In the genomic region with DNA sequence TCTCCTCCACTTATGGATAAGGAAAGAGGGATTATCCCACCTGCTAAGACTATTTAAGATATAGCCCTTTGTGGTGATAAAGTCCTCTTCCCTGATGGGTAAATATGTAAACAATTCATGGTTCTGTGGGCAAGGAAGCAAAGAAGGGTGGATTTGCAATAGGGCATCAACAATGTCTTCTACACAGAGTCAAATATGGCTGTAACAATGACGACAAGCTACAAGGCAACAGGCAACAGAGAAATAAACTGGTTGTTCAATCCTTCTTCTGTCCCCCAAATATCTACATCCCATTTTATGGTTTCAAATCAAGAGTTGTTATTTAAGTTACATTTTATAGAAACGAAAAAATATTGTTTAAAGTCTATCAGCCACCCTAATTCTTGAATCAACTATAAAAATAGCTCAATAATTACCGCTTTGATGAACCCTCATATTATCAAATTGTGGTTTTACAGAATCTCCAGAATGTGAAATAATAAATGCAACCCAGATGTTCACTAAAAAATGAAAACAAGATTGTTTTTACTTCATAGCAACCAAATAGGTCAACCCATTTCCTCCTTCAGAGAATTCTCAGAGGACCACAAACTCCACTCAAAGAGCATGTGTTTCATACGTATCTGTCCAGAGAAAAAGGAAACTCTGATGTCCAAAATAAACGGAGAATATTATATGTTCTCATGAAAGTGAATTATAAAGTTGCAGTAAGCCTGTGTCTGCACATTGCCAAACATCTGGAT, we compare ENCODE assay signal across 8 cellular contexts. TPM values are rescaled to one million over a fixed set of nuclear protein-coding genes. Genes with fewer than 3 reads are reported as not detected.
DNase-seq lines count a peak whose midpoint lies in the region; ATAC-seq and TF ChIP-seq lines count a peak whose summit lies in the region.
"Had no signal": no experiment of that assay in that cellular context is flagged by ENCODE, and none has a peak within 500 bp of the region (broad histone marks: within the 10 kb centered on the region; RNA-seq: fewer than 3 reads in every experiment).

No MANE protein-coding gene starts in this region.

- peaks cover 41% of the 10 kb centered on the region for H3K4me1 Mint-ChIP-seq in activated B cell treated with CpG ODN at 0.5 μM for 24 hours

- no peaks in the 10 kb centered on the region for H3K36me3 ChIP-seq in GM23248 (ENCODE audit: low read depth)
- H3K36me3 ChIP-seq in thoracic aorta, result no peaks in the 10 kb centered on the region
- H3K36me3 ChIP-seq in HAP-1 (replicated peaks), result no peaks in the 10 kb centered on the region

- H3K4me2 ChIP-seq in GM23248 (ENCODE audit: unreplicated experiment), result peak overlapping the region; percentile 80

- H3K79me2 ChIP-seq in GM23248 (ENCODE audit: insufficient read depth), result peaks cover 98% of the 10 kb centered on the region

- peak; percentile 91 for DNase-seq in GM23248
- DNase-seq in activated B cell treated with CpG ODN at 0.5 μM for 24 hours, result no peak
- no peak for DNase-seq in right cardiac atrium
- DNase-seq in thoracic aorta (ENCODE audit: low spot score), result no peak
- DNase-seq in midbrain (lab: John Stamatoyannopoulos, UW), result no peak
- no peak for DNase-seq in HAP-1 (ENCODE audit: low spot score in 2 of 2)
- DNase-seq: NCI-H2107 had no signal

- no peak for TF ChIP-seq CTCF in activated B cell treated with CpG ODN at 0.5 μM for 24 hours (IDR thresholded peaks at IDR 0.05)
- no peak for TF ChIP-seq CTCF in thoracic aorta (IDR thresholded peaks at IDR 0.05)

- H3K27ac ChIP-seq in GM23248, result peak overlapping the region; percentile 90
- peak overlapping the region; percentile 67 for H3K27ac ChIP-seq in right cardiac atrium (ENCODE audit: low read length)
- peak overlapping the region; percentile 55 to 67 for H3K27ac ChIP-seq in thoracic aorta

- no peaks in the 10 kb centered on the region for H3K9me3 Mint-ChIP-seq in activated B cell treated with CpG ODN at 0.5 μM for 24 hours

- peak overlapping the region; percentile 64 for H3K27ac Mint-ChIP-seq in activated B cell treated with CpG ODN at 0.5 μM for 24 hours

- 2 to 4% methylated on average over 5 of the region's 5 CpGs for WGBS in GM23248 (ENCODE audit: low coverage in 1 of 2, low lambda C conversion rate in 2 of 2, missing lambda C conversion rate in 2 of 2), 2 experiments
- WGBS in right cardiac atrium, result 40% methylated on average over 5 of the region's 5 CpGs

- H3K27me3 Mint-ChIP-seq in activated B cell treated with CpG ODN at 0.5 μM for 24 hours, result peaks cover 2% of the 10 kb centered on the region

- peak overlapping the region; percentile 82 for H3K9ac ChIP-seq in GM23248

- H3K9me2 ChIP-seq in GM23248 (ENCODE audit: insufficient read depth), result no peaks in the 10 kb centered on the region

- H4K20me1 ChIP-seq in GM23248 (ENCODE audit: insufficient read depth), result no peaks in the 10 kb centered on the region

- no peaks in the 10 kb centered on the region for H3K36me3 Mint-ChIP-seq in activated B cell treated with CpG ODN at 0.5 μM for 24 hours (ENCODE audit: low read depth)

- peak overlapping the region; percentile 58 for H3K4me3 Mint-ChIP-seq in activated B cell treated with CpG ODN at 0.5 μM for 24 hours

- CTCF ChIA-PET in activated B cell treated with CpG ODN at 0.5 μM for 24 hours (lab: Charles Lee), result no interaction called here

- H3F3A ChIP-seq in GM23248 (ENCODE audit: insufficient read depth), result peaks cover 59% of the 10 kb centered on the region

- H3K4me1 ChIP-seq in GM23248 (ENCODE audit: insufficient read depth) (peaks cover 85% of the 10 kb centered on the region), right cardiac atrium (ENCODE audit: control insufficient read depth, insufficient read depth, low read length) (peaks cover 32% of the 10 kb centered on the region), thoracic aorta (ENCODE audit: control insufficient read depth in 1 of 2, low read depth in 2 of 2) (peaks cover 56 to 92% of the 10 kb centered on the region in 2 donors), HAP-1 (no peaks in the 10 kb centered on the region)

- peak overlapping the region; percentile 44 for H3K4me3 ChIP-seq in GM23248
- no peak overlapping the region for H3K4me3 ChIP-seq in right cardiac atrium (ENCODE audit: low read length)
- no peak overlapping the region for H3K4me3 ChIP-seq in thoracic aorta
- H3K4me3 ChIP-seq in HAP-1, result no peak overlapping the region

- ATAC-seq in activated B cell treated with CpG ODN at 0.5 μM for 24 hours (ENCODE audit: low read depth) (peak; percentile 40), right cardiac atrium (peak; percentile 31 to 40), thoracic aorta (ENCODE audit: insufficient number of reproducible peaks, low FRiP score, low read depth) (no peak), GM18517 (IDR thresholded peaks at IDR 0.05; ENCODE audit: unreplicated experiment) (no peak)

- in situ Hi-C loops in GM23248 (cut with MboI), result no loop called here
- in situ Hi-C loops in HAP-1 (cut with MboI; ENCODE audit: low sequenced_read_pairs), result no loop called here

- no peak overlapping the region for H2AFZ ChIP-seq in GM23248

- POLR2A ChIA-PET in activated B cell treated with CpG ODN at 0.5 μM for 24 hours (lab: Charles Lee), result no interaction called here

- intact Hi-C loops in activated B cell treated with CpG ODN at 0.5 μM for 24 hours (cut with micrococcal nuclease) (loop anchor here (1.0 kb wide), 1 partner anchor 13 kb away; no protein-coding TSS in a partner anchor), right cardiac atrium (cut with DNase I) (no loop called here)

- no peaks in the 10 kb centered on the region for H3K9me3 ChIP-seq in GM23248 (ENCODE audit: low read depth)
- no peaks in the 10 kb centered on the region for H3K9me3 ChIP-seq in right cardiac atrium (ENCODE audit: control insufficient read depth, low read length)
- no peaks in the 10 kb centered on the region for H3K9me3 ChIP-seq in thoracic aorta
- H3K9me3 ChIP-seq in HAP-1, result no peaks in the 10 kb centered on the region

- no peaks in the 10 kb centered on the region for H3K27me3 ChIP-seq in GM23248 (replicated peaks; ENCODE audit: insufficient read depth)
- no peaks in the 10 kb centered on the region for H3K27me3 ChIP-seq in right cardiac atrium (ENCODE audit: control insufficient read depth, insufficient read depth)
- H3K27me3 ChIP-seq in thoracic aorta (replicated peaks; ENCODE audit: insufficient read depth), result no peaks in the 10 kb centered on the region
- H3K27me3 ChIP-seq in HAP-1 (ENCODE audit: low read depth), result no peaks in the 10 kb centered on the region

RNA-seq across cellular contexts. Expression of gene CYTH3, which starts 13.8 kb away (rescaled TPM):
- 45.5 and 47.1 TPM in 2 replicates for total RNA-seq in GM23248 (2014; rRNA removed; shearing (Covaris generic))
- polyA plus RNA-seq in GM23248 (2016; fragmentation: Nextera tagmentation; extraction: Ambion mirVana), result 33.3 and 34.2 TPM in 2 replicates
- 2.6 and 3.6 TPM in 2 replicates for total RNA-seq in activated B cell treated with CpG ODN at 0.5 μM for 24 hours
- total RNA-seq in right cardiac atrium, result 10 to 100 TPM; 27.2 to 40.2 (median 32.0) TPM
- polyA plus RNA-seq in right cardiac atrium, result 23.5 TPM
- total RNA-seq in thoracic aorta, result 10 to 100 TPM; 83.8 to 89.4 TPM

Comparison
In these comparisons a context has a peak if more than half of its experiments do, and no peak if none do; other contexts are left out.
1. ATAC-seq: peak in activated B cell treated with CpG ODN at 0.5 μM for 24 hours (single experiment) and right cardiac atrium (2 of 2); none in thoracic aorta (single experiment) and GM18517 (single experiment).
2. Peak in every context shown above with its lines, with median percentiles within 50 percentile points of each other: H3K27ac ChIP-seq.